Comparison of ENCODE assay signal across 8 cellular contexts in genomic region chr5:70400984-70401686, GRCh38.
DNase-seq lines count a peak whose midpoint lies in the region; ATAC-seq and TF ChIP-seq lines count a peak whose summit lies in the region.
"Not testable (repeated sequence)": the region's sequence is repeated elsewhere in the genome, so short reads cannot be mapped to it uniquely, and the experiment has no call there.

No MANE protein-coding gene starts in this region.

- not testable (repeated sequence) for H3K27me3 ChIP-seq in prostate gland (replicated peaks; ENCODE audit: insufficient read depth); subcutaneous abdominal adipose tissue (ENCODE audit: control insufficient read depth in 5 of 5, insufficient read depth in 4 of 5, low read length in 5 of 5)

- ATAC-seq in HG03196 (IDR thresholded peaks at IDR 0.05; ENCODE audit: unreplicated experiment) (peak; percentile 78), left lobe of liver (peak; percentile 74)

- peak; percentile 21 for DNase-seq in EL
- DNase-seq in T follicular helper cell (ENCODE audit: low read depth) = peak; percentile 51
- peak; percentile 57 for DNase-seq in activated gamma-delta T cell treated with anti-CD3 and anti-CD28 coated beads, Interleukin-2, amount 50 U/mL, for 16 hours (ENCODE audit: low read depth)
- peak; percentile 77 for DNase-seq in endothelial cell (ENCODE audit: low spot score)
- DNase-seq in left lobe of liver (ENCODE audit: low spot score) = peak; percentile 48
- peak; percentile 20 for DNase-seq in prostate gland (ENCODE audit: low spot score)

- intact Hi-C loops in prostate gland (cut with DNase I) = not testable (repeated sequence)

- WGBS in prostate gland = no CpG with 5 or more reads among the region's 71 CpGs

- not testable (repeated sequence) for H3K27me3 Mint-ChIP-seq in endothelial cell (ENCODE audit: unreplicated experiment)

- H3K4me3 ChIP-seq in prostate gland (peak overlapping the region; percentile 28 to 31), subcutaneous abdominal adipose tissue (ENCODE audit: low read depth in 1 of 5, low read length in 5 of 5) (peak overlapping the region; percentile 40 to 62 (median 50))

- not testable (repeated sequence) for H3K9me3 Mint-ChIP-seq in endothelial cell (ENCODE audit: unreplicated experiment)

- not testable (repeated sequence) for H3K4me1 Mint-ChIP-seq in endothelial cell (ENCODE audit: unreplicated experiment)

- TF ChIP-seq POLR2A in prostate gland (IDR thresholded peaks at IDR 0.05) = not testable (repeated sequence)

- H3K4me1 ChIP-seq in prostate gland (replicated peaks); subcutaneous abdominal adipose tissue (ENCODE audit: control insufficient read depth in 5 of 5, insufficient read depth in 5 of 5, low read length in 5 of 5): not testable (repeated sequence)

- not testable (repeated sequence) for TF ChIP-seq CTCF in endothelial cell (IDR thresholded peaks at IDR 0.05; ENCODE audit: unreplicated experiment)
- TF ChIP-seq CTCF in prostate gland (IDR thresholded peaks at IDR 0.05) = peak in 2 of 4 experiments; percentile 10 to 20

- H3K4me3 Mint-ChIP-seq in endothelial cell (ENCODE audit: unreplicated experiment) = peak overlapping the region; percentile 69

- H3K36me3 ChIP-seq in prostate gland; subcutaneous abdominal adipose tissue (ENCODE audit: control insufficient read depth in 5 of 5, insufficient read depth in 5 of 5, low read length in 5 of 5): not testable (repeated sequence)

- H3K27ac Mint-ChIP-seq in endothelial cell (ENCODE audit: unreplicated experiment) = not testable (repeated sequence)

- H3K27ac ChIP-seq in prostate gland = peak overlapping the region; percentile 55 to 58
- not testable (repeated sequence) for H3K27ac ChIP-seq in subcutaneous abdominal adipose tissue (ENCODE audit: low read depth, low read length)

- H3K9me3 ChIP-seq in prostate gland; subcutaneous abdominal adipose tissue (ENCODE audit: control insufficient read depth in 5 of 5, low read length in 5 of 5): not testable (repeated sequence)

- not testable (repeated sequence) for H3K36me3 Mint-ChIP-seq in endothelial cell (ENCODE audit: low read depth, unreplicated experiment)

- peak overlapping the region in 1 of 5 donors; percentile 52 for H3K9ac ChIP-seq in subcutaneous abdominal adipose tissue (ENCODE audit: low read length in 5 of 5)

Comparison
In these comparisons a context has a peak if more than half of its experiments do, and no peak if none do; other contexts are left out.
1. DNase-seq: peak in every context shown above with its lines; median percentile 77 in endothelial cell; 57 in activated gamma-delta T cell treated with anti-CD3 and anti-CD28 coated beads, Interleukin-2, amount 50 U/mL, for 16 hours; 51 in T follicular helper cell; 48 in left lobe of liver; 21 in EL; 20 in prostate gland.